Comparison of ENCODE assay signal across 26 cellular contexts in genomic region chr6:19551611-19552010, GRCh38.
"Had no signal": no experiment of that assay in that cellular context is flagged by ENCODE, and none has a peak within 500 bp of the region (broad histone marks: within the 10 kb centered on the region; RNA-seq: fewer than 3 reads in every experiment).

No MANE protein-coding gene starts in this region.

- ATAC-seq: activated T-helper 17 cell treated with anti-CD3 and anti-CD28 coated beads, Interleukin-2, amount 50 U/mL, for 72 hours; T-cell had no signal

- H3K27ac Mint-ChIP-seq: activated CD4-positive, alpha-beta memory T cell treated with anti-CD3 and anti-CD28 coated beads for 36 hours; activated CD4-positive, alpha-beta T cell treated with anti-CD3 and anti-CD28 coated beads, Interleukin-2, amount 10 ng/mL, durations not matched to agents 7 days and 5 days; activated naive CD4-positive, alpha-beta T cell treated with anti-CD3 and anti-CD28 coated beads for 36 hours; activated naive CD8-positive, alpha-beta T cell; activated T-helper 17 cell treated with anti-CD3 and anti-CD28 coated beads, Interleukin-2, amount 50 U/mL, for 72 hours; brain; T-cell had no signal

- H3K4me3 Mint-ChIP-seq: activated CD4-positive, alpha-beta memory T cell treated with anti-CD3 and anti-CD28 coated beads for 36 hours; activated CD4-positive, alpha-beta T cell treated with anti-CD3 and anti-CD28 coated beads, Interleukin-2, amount 10 ng/mL, durations not matched to agents 7 days and 5 days; activated naive CD4-positive, alpha-beta T cell treated with anti-CD3 and anti-CD28 coated beads for 36 hours; activated naive CD8-positive, alpha-beta T cell; activated T-helper 17 cell treated with anti-CD3 and anti-CD28 coated beads, Interleukin-2, amount 50 U/mL, for 72 hours; brain; T-cell had no signal

- H3K27me3 Mint-ChIP-seq: activated CD4-positive, alpha-beta memory T cell treated with anti-CD3 and anti-CD28 coated beads for 36 hours; activated CD4-positive, alpha-beta T cell treated with anti-CD3 and anti-CD28 coated beads, Interleukin-2, amount 10 ng/mL, durations not matched to agents 7 days and 5 days; activated naive CD8-positive, alpha-beta T cell; activated T-helper 17 cell treated with anti-CD3 and anti-CD28 coated beads, Interleukin-2, amount 50 U/mL, for 72 hours; T-cell had no signal

- FAIRE-seq: astrocyte, TTC549 had no signal

- H3K27ac ChIP-seq: PC-9, VCaP had no signal

- DNase-seq: activated CD4-positive, alpha-beta memory T cell treated with anti-CD3 and anti-CD28 coated beads for 36 hours; activated CD4-positive, alpha-beta T cell treated with anti-CD3 and anti-CD28 coated beads, Interleukin-2, amount 10 ng/mL, durations not matched to agents 7 days and 5 days; activated CD4-positive, CD25-positive, alpha-beta regulatory T cell; activated gamma-delta T cell; activated naive CD4-positive, alpha-beta T cell treated with anti-CD3 and anti-CD28 coated beads for 36 hours; activated T-cell treated with anti-CD3 and anti-CD28 coated beads for 4 hours; activated T-cell treated with anti-CD3 and anti-CD28 coated beads, Interleukin-2, amount 50 U/mL, for 48 hours; amygdala; caudate nucleus; NCI-H1105 treated with DMSO at 0.1 percent for 48 hours; NCI-H1436 treated with DMSO at 0.1 percent for 48 hours; NCI-H187; NCI-H2081; NCI-H446; NCI-H524; SIG-M5; T-cell; T-helper 2 cell; T1000 had no signal

- H3K36me3 Mint-ChIP-seq: activated CD4-positive, alpha-beta memory T cell treated with anti-CD3 and anti-CD28 coated beads for 36 hours; activated naive CD8-positive, alpha-beta T cell; brain; T-cell had no signal

- H3K4me1 Mint-ChIP-seq: activated CD4-positive, alpha-beta T cell treated with anti-CD3 and anti-CD28 coated beads, Interleukin-2, amount 10 ng/mL, durations not matched to agents 7 days and 5 days; activated T-helper 17 cell treated with anti-CD3 and anti-CD28 coated beads, Interleukin-2, amount 50 U/mL, for 72 hours; T-cell had no signal

- H3K4me3 ChIP-seq: PC-9 had no signal
